19 cellular contexts compared by ENCODE assay signal in genomic region chr11:86735462-86736302, GRCh38.
DNase-seq lines count a peak whose midpoint lies in the region; ATAC-seq, FAIRE-seq and TF ChIP-seq lines count a peak whose summit lies in the region.
"Had no signal": no experiment of that assay in that cellular context is flagged by ENCODE, and none has a peak within 500 bp of the region (broad histone marks: within the 10 kb centered on the region; RNA-seq: fewer than 3 reads in every experiment).

No MANE protein-coding gene starts in this region.

- no peaks in the 10 kb centered on the region for H3K9me1 ChIP-seq in K562 (ENCODE audit: control insufficient read depth, insufficient read depth, low read length)

- TF ChIP-seq EP300 in K562 (IDR thresholded peaks at IDR 0.05; ENCODE audit: low read length): no peak

- no peaks in the 10 kb centered on the region for H3K27me3 ChIP-seq in MG63
- no peaks in the 10 kb centered on the region for H3K27me3 ChIP-seq in K562 (ENCODE audit: control insufficient read depth in 2 of 2, insufficient read depth in 2 of 2, low read length in 2 of 2)
- H3K27me3 ChIP-seq in prostate gland (replicated peaks; ENCODE audit: insufficient read depth): no peaks in the 10 kb centered on the region

- in situ Hi-C loops in K562 (cut with MboI) (no loop called here), G401 (cut with HindIII; ENCODE audit: low sequenced_read_pairs) (no loop called here)

- TF ChIP-seq POLR2A in K562 (conservative IDR thresholded peaks at IDR 0.05): no peak
- TF ChIP-seq POLR2A in prostate gland (IDR thresholded peaks at IDR 0.05): no peak

- intact Hi-C loops in K562 (cut with micrococcal nuclease) (no loop called here), prostate gland (cut with DNase I) (no loop called here)

- TF ChIP-seq CTCF in K562 (IDR thresholded peaks at IDR 0.05 in 2 of 3, conservative IDR thresholded peaks at IDR 0.05 in 1 of 3; ENCODE audit: insufficient read depth in 2 of 3, low read depth in 1 of 3, low read length in 3 of 3) (no peak), prostate gland (IDR thresholded peaks at IDR 0.05) (no peak)

- CTCF ChIA-PET in K562 (lab: Yijun Ruan, JAX; ENCODE audit: low intra/inter-chr PET ratio): no interaction called here

- H3K27ac Mint-ChIP-seq in activated naive CD4-positive, alpha-beta T cell treated with anti-CD3 and anti-CD28 coated beads, Interleukin-2, amount 50 U/mL, for 72 hours: no peak overlapping the region
- H3K27ac Mint-ChIP-seq: activated CD4-positive, alpha-beta memory T cell treated with anti-CD3 and anti-CD28 coated beads, Interleukin-2, amount 10 ng/mL, durations not matched to agents 7 days and 5 days; CD4-positive, CD25-positive, alpha-beta regulatory T cell had no signal

- no peaks in the 10 kb centered on the region for H3K9me3 Mint-ChIP-seq in activated naive CD4-positive, alpha-beta T cell treated with anti-CD3 and anti-CD28 coated beads, Interleukin-2, amount 50 U/mL, for 72 hours

- whole genome bisulfite sequencing in K562 (ENCODE audit: insufficient coverage, low coverage, missing lambda C conversion rate): 21% methylated on average over 3 of the region's 3 CpGs
- 56% methylated on average over 3 of the region's 3 CpGs for WGBS in prostate gland

- no peaks in the 10 kb centered on the region for H3K36me3 ChIP-seq in MG63
- H3K36me3 ChIP-seq in K562 (ENCODE audit: control insufficient read depth, insufficient read depth, low read length): no peaks in the 10 kb centered on the region
- H3K36me3 ChIP-seq in prostate gland: no peaks in the 10 kb centered on the region
- H3K36me3 ChIP-seq: lower lobe of right lung had no signal

- H3K4me1 ChIP-seq in K562 (replicated peaks in 1 of 2; ENCODE audit: control insufficient read depth in 2 of 2, insufficient read depth in 2 of 2, low read length in 2 of 2) (peaks cover 0 to 18% of the 10 kb centered on the region in 2 experiments; a peak in 3 of 5 replicates), prostate gland (replicated peaks) (no peaks in the 10 kb centered on the region)

- POLR2A ChIA-PET in K562 (lab: Yijun Ruan, JAX): interaction anchor here (0.6 to 0.7 kb wide), 2 partner anchors 13 to 715 kb away, joined by 3 read pairs; no protein-coding TSS in a partner anchor

- no TSS peak for BruUV-seq in K562 (replicated peaks; lab: Mats Ljungman, UMichigan)

- H3K4me3 ChIP-seq in MG63: no peak overlapping the region
- H3K4me3 ChIP-seq in K562: no peak overlapping the region
- no peak overlapping the region for H3K4me3 ChIP-seq in prostate gland
- H3K4me3 ChIP-seq: lower lobe of right lung, skin epidermis had no signal

- H4K20me1 ChIP-seq in K562 (replicated peaks; ENCODE audit: control insufficient read depth, insufficient read depth, low read length): no peaks in the 10 kb centered on the region

- ATAC-seq in K562: no peak
- no peak for ATAC-seq in activated naive CD4-positive, alpha-beta T cell treated with anti-CD3 and anti-CD28 coated beads, Interleukin-2, amount 50 U/mL, for 72 hours
- ATAC-seq: lower lobe of right lung had no signal

- DNase-seq in ELR (ENCODE audit: low read depth): peak; percentile 87
- peak; percentile 31 for DNase-seq in MG63
- no peak for DNase-seq in K562 (ENCODE audit: extremely low read depth in 1 of 4, low spot score in 3 of 4)
- DNase-seq in left kidney (ENCODE audit: low read depth, low spot score): peak; percentile 23
- DNase-seq in activated naive CD4-positive, alpha-beta T cell treated with anti-CD3 and anti-CD28 coated beads, Interleukin-2, amount 50 U/mL, for 72 hours (ENCODE audit: low spot score in 2 of 2): no peak
- no peak for DNase-seq in G401 (ENCODE audit: low spot score)
- no peak for DNase-seq in superior temporal gyrus (ENCODE audit: extremely low spot score)
- DNase-seq in prostate gland (ENCODE audit: low spot score): no peak
- DNase-seq: activated CD4-positive, alpha-beta memory T cell treated with anti-CD3 and anti-CD28 coated beads, Interleukin-2, amount 10 ng/mL, durations not matched to agents 7 days and 5 days; CD4-positive, CD25-positive, alpha-beta regulatory T cell; erythroblast; GDM1; H9; lower lobe of right lung; NCI-H1092; NCI-H524; nucleus accumbens had no signal

- H3K27ac ChIP-seq in K562 (ENCODE audit: extremely low read depth, low read depth, low read length) (no peak overlapping the region), prostate gland (no peak overlapping the region)
- H3K27ac ChIP-seq: lower lobe of right lung had no signal

- peak; percentile 37 for FAIRE-seq in K562 (lab: Jason Lieb, UNC)
- FAIRE-seq: GM18507 had no signal

- H3K4me2 ChIP-seq in K562 (ENCODE audit: insufficient read depth, low read length): no peak overlapping the region

- H3K9me3 ChIP-seq in MG63 (no peaks in the 10 kb centered on the region; the same call in 1 of the 2 replicates), K562 (replicated peaks; ENCODE audit: control insufficient read depth, insufficient read depth, low read depth, low read length) (no peaks in the 10 kb centered on the region), prostate gland (no peaks in the 10 kb centered on the region)
- H3K9me3 ChIP-seq: lower lobe of right lung had no signal

- no peaks in the 10 kb centered on the region for H3K79me2 ChIP-seq in K562 (ENCODE audit: control insufficient read depth, insufficient read depth, low read length)

- no peak overlapping the region for H3K9ac ChIP-seq in K562 (ENCODE audit: insufficient read depth in 1 of 2, low read depth in 2 of 2, low read length in 2 of 2)

- no peaks in the 10 kb centered on the region for H3K36me3 Mint-ChIP-seq in activated naive CD4-positive, alpha-beta T cell treated with anti-CD3 and anti-CD28 coated beads, Interleukin-2, amount 50 U/mL, for 72 hours
- H3K36me3 Mint-ChIP-seq: CD4-positive, CD25-positive, alpha-beta regulatory T cell had no signal

- no peak for TF ChIP-seq RAD21 in K562 (CRISPR knock-in tag; conservative IDR thresholded peaks at IDR 0.05 in 1 of 2, IDR thresholded peaks at IDR 0.05 in 1 of 2)

- no peak overlapping the region for H2AFZ ChIP-seq in K562 (ENCODE audit: low read depth, low read length)

TF ChIP-seq in K562, 482 proteins besides CTCF, POLR2A, EP300 and RAD21:
- TF ChIP-seq ATF1 (CRISPR knock-in tag; IDR thresholded peaks at IDR 0.05) (no peak), ATF1 (tag; IDR thresholded peaks at IDR 0.05) (no peak), MAFK (IDR thresholded peaks at IDR 0.05; ENCODE audit: low read length) (no peak), EHMT2 (IDR thresholded peaks at IDR 0.05) (no peak), NR0B1 (IDR thresholded peaks at IDR 0.05; ENCODE audit: partially characterized antibody) (no peak), RFX5 (IDR thresholded peaks at IDR 0.05; ENCODE audit: low read depth, low read length) (no peak)

Comparison
In these comparisons a context has a peak if more than half of its experiments do, and no peak if none do; other contexts are left out.
1. DNase-seq: peak in ELR (single experiment), MG63 (single experiment) and left kidney (single experiment); none in K562 (0 of 4), activated naive CD4-positive, alpha-beta T cell treated with anti-CD3 and anti-CD28 coated beads, Interleukin-2, amount 50 U/mL, for 72 hours (0 of 2), G401 (single experiment), superior temporal gyrus (single experiment) and prostate gland (single experiment).